1 cellular context compared by ENCODE assay signal in genomic region chr10:48307584-48307983, GRCh38.
TF ChIP-seq lines count a peak whose summit lies in the region.

No MANE protein-coding gene starts in this region.

TF ChIP-seq in endothelial cell of umbilical vein, 7 proteins besides CTCF, POLR2A, EP300 and RAD21 (continued from another document):
- TF ChIP-seq, protein P1, sequence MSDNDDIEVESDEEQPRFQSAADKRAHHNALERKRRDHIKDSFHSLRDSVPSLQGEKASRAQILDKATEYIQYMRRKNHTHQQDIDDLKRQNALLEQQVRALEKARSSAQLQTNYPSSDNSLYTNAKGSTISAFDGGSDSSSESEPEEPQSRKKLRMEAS (IDR thresholded peaks at IDR 0.05; ENCODE audit: insufficient read depth, insufficient read length), result no peak
- TF ChIP-seq EZH2 (IDR thresholded peaks at IDR 0.05; ENCODE audit: borderline replicate concordance, low read depth, low read length, severe bottlenecking) (no peak), JUN (IDR thresholded peaks at IDR 0.05; ENCODE audit: borderline replicate concordance, insufficient read depth, insufficient read length, low read depth) (no peak), MYC (IDR thresholded peaks at IDR 0.05; ENCODE audit: low read depth, low read length) (no peak), GATA2 (IDR thresholded peaks at IDR 0.05; ENCODE audit: insufficient read depth, insufficient read length, low read depth, low read length) (no peak), POLR2AphosphoS5 (IDR thresholded peaks at IDR 0.05; ENCODE audit: insufficient read depth, low read depth, low read length) (no peak)
